In genomic region chr6:17580518-17581048, GRCh38 we compare ENCODE assay signal across 9 cellular contexts. TPM values are rescaled to one million over a fixed set of nuclear protein-coding genes. Genes with fewer than 3 reads are reported as not detected.
DNase-seq lines count a peak whose midpoint lies in the region; ATAC-seq and TF ChIP-seq lines count a peak whose summit lies in the region.
"Had no signal": no experiment of that assay in that cellular context is flagged by ENCODE, and none has a peak within 500 bp of the region (broad histone marks: within the 10 kb centered on the region; RNA-seq: fewer than 3 reads in every experiment).

No MANE protein-coding gene starts in this region.

- TF ChIP-seq CTCF in neural cell (IDR thresholded peaks at IDR 0.05; ENCODE audit: poor library complexity, severe bottlenecking) = no peak

- no peaks in the 10 kb centered on the region for H3F3A ChIP-seq in neural cell (ENCODE audit: insufficient read depth, low read length, poor library complexity, severe bottlenecking)

- peaks cover 20% of the 10 kb centered on the region for H3K27me3 Mint-ChIP-seq in activated CD4-positive, alpha-beta memory T cell treated with anti-CD3 and anti-CD28 coated beads, Interleukin-2, amount 10 ng/mL, durations not matched to agents 7 days and 5 days

- H3K4me2 ChIP-seq in neural cell (ENCODE audit: low read length) = no peak overlapping the region

- H3K4me3 Mint-ChIP-seq in activated CD4-positive, alpha-beta memory T cell treated with anti-CD3 and anti-CD28 coated beads, Interleukin-2, amount 10 ng/mL, durations not matched to agents 7 days and 5 days = peak overlapping the region; percentile 58

- no peak for TF ChIP-seq RAD21 in neural cell (conservative IDR thresholded peaks at IDR 0.05)

- peak; percentile 73 for DNase-seq in activated effector memory CD4-positive, alpha-beta T cell treated with anti-CD3 and anti-CD28 coated beads, Interleukin-2, amount 50 U/mL, for 16 hours
- DNase-seq in activated effector memory CD4-positive, alpha-beta T cell treated with Interleukin-2 at 50 U/mL for 16 hours = no peak
- peak; percentile 32 for DNase-seq in activated CD4-positive, alpha-beta memory T cell treated with anti-CD3 and anti-CD28 coated beads, Interleukin-2, amount 10 ng/mL, durations not matched to agents 7 days and 5 days
- DNase-seq in T-helper 9 cell (no peak), KBM-7 (no peak), NCI-H1092 (lab: John Stamatoyannopoulos, UW) (no peak)

- CTCF ChIA-PET in activated CD4-positive, alpha-beta memory T cell treated with anti-CD3 and anti-CD28 coated beads, Interleukin-2, amount 10 ng/mL, durations not matched to agents 7 days and 5 days (lab: Charles Lee) = interaction anchor here (0.7 to 2.3 kb wide), 5 partner anchors 9 to 425 kb away, joined by 3 to 9 read pairs (median 3); no protein-coding TSS in a partner anchor

- POLR2A ChIA-PET in activated CD4-positive, alpha-beta memory T cell treated with anti-CD3 and anti-CD28 coated beads, Interleukin-2, amount 10 ng/mL, durations not matched to agents 7 days and 5 days (lab: Charles Lee) = interaction anchor here (0.6 kb wide), 1 partner anchor 19 kb away, joined by 4 read pairs; the partner anchor contains the start of gene FAM8A1

- ATAC-seq in esophagus mucosa = peak; percentile 61

- H3K36me3 Mint-ChIP-seq in activated CD4-positive, alpha-beta memory T cell treated with anti-CD3 and anti-CD28 coated beads, Interleukin-2, amount 10 ng/mL, durations not matched to agents 7 days and 5 days (ENCODE audit: low read depth) = peaks cover 3% of the 10 kb centered on the region

- no peak for TF ChIP-seq EP300 in neural cell (conservative IDR thresholded peaks at IDR 0.05; ENCODE audit: poor library complexity, severe bottlenecking)

- no peak overlapping the region for H2AFZ ChIP-seq in neural cell (ENCODE audit: low read depth, low read length)

- peaks cover 11% of the 10 kb centered on the region for H3K9me3 Mint-ChIP-seq in activated CD4-positive, alpha-beta memory T cell treated with anti-CD3 and anti-CD28 coated beads, Interleukin-2, amount 10 ng/mL, durations not matched to agents 7 days and 5 days

- no peaks in the 10 kb centered on the region for H3K36me3 ChIP-seq in neural cell (ENCODE audit: insufficient read depth, low read length)

- no peak overlapping the region for H3K9ac ChIP-seq in neural cell (ENCODE audit: low read length)

- in situ Hi-C loops in KBM-7 (cut with MboI; ENCODE audit: low pct_unique_long_range_greater_than_20kb, low sequenced_read_pairs) = loop anchor here (25.0 kb wide), 2 partner anchors 232 to 418 kb away; no protein-coding TSS in a partner anchor

- H3K9me3 ChIP-seq in neural cell (ENCODE audit: low read length) = no peaks in the 10 kb centered on the region

- no peaks in the 10 kb centered on the region for H3K9me2 ChIP-seq in neural cell (ENCODE audit: insufficient read depth, low read length)

- peaks cover 7% of the 10 kb centered on the region for H3K4me1 Mint-ChIP-seq in activated CD4-positive, alpha-beta memory T cell treated with anti-CD3 and anti-CD28 coated beads, Interleukin-2, amount 10 ng/mL, durations not matched to agents 7 days and 5 days

- H3K79me2 ChIP-seq in neural cell (replicated peaks; ENCODE audit: insufficient read depth, low read length) = no peaks in the 10 kb centered on the region

- H3K27me3 ChIP-seq in neural cell (ENCODE audit: insufficient read depth, low read depth, low read length) = no peaks in the 10 kb centered on the region

- H3K4me3 ChIP-seq in neural cell (ENCODE audit: low read length) = peak overlapping the region; percentile 56

- no peak overlapping the region for H3K27ac ChIP-seq in neural cell (ENCODE audit: low read length)
- H3K27ac ChIP-seq: VCaP had no signal

- no peaks in the 10 kb centered on the region for H4K20me1 ChIP-seq in neural cell (ENCODE audit: insufficient read depth)

- H3K27ac Mint-ChIP-seq in activated CD4-positive, alpha-beta memory T cell treated with anti-CD3 and anti-CD28 coated beads, Interleukin-2, amount 10 ng/mL, durations not matched to agents 7 days and 5 days = no peak overlapping the region

TF ChIP-seq in neural cell, 6 proteins besides CTCF, POLR2A, EP300 and RAD21:
- TF ChIP-seq SMC3 (conservative IDR thresholded peaks at IDR 0.05; ENCODE audit: poor library complexity) (no peak), REST (IDR thresholded peaks at IDR 0.05; ENCODE audit: borderline replicate concordance) (no peak), MXI1 (conservative IDR thresholded peaks at IDR 0.05; ENCODE audit: poor library complexity, severe bottlenecking) (no peak), TAF1 (IDR thresholded peaks at IDR 0.05; ENCODE audit: low read depth) (no peak), POLR2AphosphoS5 (IDR thresholded peaks at IDR 0.05) (no peak)
TF ChIP-seq in neural cell: peak in this region for 0.

RNA-seq across cellular contexts. Expression of gene FAM8A1, which starts 19.5 kb away (rescaled TPM):
- total RNA-seq in activated CD4-positive, alpha-beta memory T cell treated with anti-CD3 and anti-CD28 coated beads, Interleukin-2, amount 10 ng/mL, durations not matched to agents 7 days and 5 days = 10 to 100 TPM; 14.1 to 14.3 TPM
- total RNA-seq in esophagus mucosa = 7.6 TPM
- polyA plus RNA-seq in neural cell = 48.0 and 50.4 TPM in 2 replicates
- polyA minus RNA-seq in neural cell = 65.0 and 68.3 TPM in 2 replicates

Comparison
In these comparisons a context has a peak if more than half of its experiments do, and no peak if none do; other contexts are left out.
1. DNase-seq: peak in activated effector memory CD4-positive, alpha-beta T cell treated with anti-CD3 and anti-CD28 coated beads, Interleukin-2, amount 50 U/mL, for 16 hours (single experiment) and activated CD4-positive, alpha-beta memory T cell treated with anti-CD3 and anti-CD28 coated beads, Interleukin-2, amount 10 ng/mL, durations not matched to agents 7 days and 5 days (single experiment); none in activated effector memory CD4-positive, alpha-beta T cell treated with Interleukin-2 at 50 U/mL for 16 hours (single experiment), T-helper 9 cell (single experiment), KBM-7 (single experiment) and NCI-H1092 (single experiment).